In genomic region chr4:90730752-90731151, GRCh38 we compare ENCODE assay signal across 10 cellular contexts.
"Had no signal": no experiment of that assay in that cellular context is flagged by ENCODE, and none has a peak within 500 bp of the region (broad histone marks: within the 10 kb centered on the region; RNA-seq: fewer than 3 reads in every experiment).

No MANE protein-coding gene starts in this region.

- H2AFZ ChIP-seq: GM23248 had no signal

- DNase-seq: GM23248, GOT3, H9, HCEC 1CT, HFFc6, IMR-90, KG1 had no signal

- FAIRE-seq: H54, HTR-8/SVneo, K562 had no signal

- H3K9ac ChIP-seq: GM23248 had no signal

- H3K27ac ChIP-seq: GM23248 had no signal

- H3K4me3 ChIP-seq: GM23248, K562 had no signal
